ENCODE assay signal across 10 cellular contexts in the genomic region with DNA sequence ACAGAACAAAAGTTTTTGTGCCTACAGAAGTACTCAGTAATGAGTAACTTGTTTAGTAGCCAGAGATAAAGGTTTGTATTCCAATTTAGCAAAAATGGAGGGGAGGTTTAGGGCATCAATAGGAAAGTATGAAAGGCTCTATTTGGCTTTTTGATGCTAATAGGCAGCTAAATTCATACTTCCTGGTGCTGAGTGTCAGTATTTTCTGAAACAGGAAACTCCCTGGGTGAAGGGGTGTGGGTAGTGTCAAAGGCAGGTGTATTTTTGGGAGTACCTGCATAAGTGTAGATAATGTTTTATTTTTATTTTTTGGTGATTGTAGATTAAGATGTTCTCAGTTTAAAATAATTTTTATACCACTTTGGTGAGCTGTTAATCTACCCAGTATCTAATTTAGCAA. TPM values are rescaled to one million over a fixed set of nuclear protein-coding genes. Genes with fewer than 3 reads are reported as not detected.
DNase-seq lines count a peak whose midpoint lies in the region; ATAC-seq and TF ChIP-seq lines count a peak whose summit lies in the region.
"Had no signal": no experiment of that assay in that cellular context is flagged by ENCODE, and none has a peak within 500 bp of the region (broad histone marks: within the 10 kb centered on the region; RNA-seq: fewer than 3 reads in every experiment).

No MANE protein-coding gene starts in this region.

- peak; percentile 25 for DNase-seq in activated CD4-positive, alpha-beta T cell treated with anti-CD3 and anti-CD28 coated beads, Interleukin-2, amount 10 ng/mL, durations not matched to agents 7 days and 5 days
- no peak for DNase-seq in activated CD4-positive, alpha-beta T cell treated with anti-CD3 and anti-CD28 coated beads, Interleukin-2, amount 50 U/mL, for 1 hour
- DNase-seq in activated T-helper 1 cell treated with anti-CD3 and anti-CD28 coated beads, Interleukin-12 subunit alpha, Interleukin-12 subunit beta, Interleukin-2, Interleukin-4 antibody, amounts not matched to agents 30 ng/mL and 10 ng/mL and 1 ng/mL, durations not matched to agents 14 hours and 24 hours and 36 hours (ENCODE audit: low spot score), result no peak
- DNase-seq in transverse colon (no peak), ovary (no peak), Calu3 (no peak), neural progenitor cell (ENCODE audit: low spot score) (no peak)
- DNase-seq: activated gamma-delta T cell, right lobe of liver had no signal

- CTCF ChIA-PET in activated CD4-positive, alpha-beta T cell treated with anti-CD3 and anti-CD28 coated beads, Interleukin-2, amount 10 ng/mL, durations not matched to agents 7 days and 5 days (lab: Charles Lee), result interaction anchor here (0.6 to 2.3 kb wide), 2 partner anchors 14 to 251 kb away, joined by 5 to 9 read pairs; no protein-coding TSS in a partner anchor
- CTCF ChIA-PET in Calu3 (lab: Charles Lee), result interaction anchor here (1.7 kb wide), 1 partner anchor 9 kb away, joined by 4 read pairs; no protein-coding TSS in a partner anchor

- H2AFZ ChIP-seq in neural progenitor cell (replicated peaks), result no peak overlapping the region

- TF ChIP-seq POLR2A in transverse colon (IDR thresholded peaks at IDR 0.05) (no peak), ovary (IDR thresholded peaks at IDR 0.05) (no peak)

- H3K36me3 ChIP-seq in transverse colon, result no peaks in the 10 kb centered on the region
- H3K36me3 ChIP-seq in ovary, result no peaks in the 10 kb centered on the region
- H3K36me3 ChIP-seq in neural progenitor cell, result no peaks in the 10 kb centered on the region
- H3K36me3 ChIP-seq: right lobe of liver had no signal

- no peak overlapping the region for H3K4me3 ChIP-seq in transverse colon
- no peak overlapping the region for H3K4me3 ChIP-seq in ovary
- no peak overlapping the region for H3K4me3 ChIP-seq in neural progenitor cell
- H3K4me3 ChIP-seq: right lobe of liver had no signal

- peaks cover 3% of the 10 kb centered on the region for H3F3A ChIP-seq in neural progenitor cell (ENCODE audit: low read depth)

- no peaks in the 10 kb centered on the region for H3K79me2 ChIP-seq in neural progenitor cell (ENCODE audit: low read depth)

- BruUV-seq in Calu3 (replicated peaks; lab: Mats Ljungman, UMichigan), result no TSS peak

- peaks cover 16% of the 10 kb centered on the region for H3K9me3 Mint-ChIP-seq in activated CD4-positive, alpha-beta T cell treated with anti-CD3 and anti-CD28 coated beads, Interleukin-2, amount 10 ng/mL, durations not matched to agents 7 days and 5 days
- no peaks in the 10 kb centered on the region for H3K9me3 Mint-ChIP-seq in activated T-helper 1 cell treated with anti-CD3 and anti-CD28 coated beads, Interleukin-12 subunit alpha, Interleukin-12 subunit beta, Interleukin-2, Interleukin-4 antibody, amounts not matched to agents 30 ng/mL and 10 ng/mL and 1 ng/mL, durations not matched to agents 14 hours and 24 hours and 36 hours
- H3K9me3 Mint-ChIP-seq in Calu3 (ENCODE audit: low read depth, unreplicated experiment) (no peaks in the 10 kb centered on the region), neural progenitor cell (no peaks in the 10 kb centered on the region)

- intact Hi-C loops in activated T-helper 1 cell treated with anti-CD3 and anti-CD28 coated beads, Interleukin-12 subunit alpha, Interleukin-12 subunit beta, Interleukin-2, Interleukin-4 antibody, amounts not matched to agents 30 ng/mL and 10 ng/mL and 1 ng/mL, durations not matched to agents 14 hours and 24 hours and 36 hours (cut with micrococcal nuclease), result loop anchor here (1.0 to 10.0 kb wide), 6 partner anchors 17 to 645 kb away; partner anchors contain the start of genes ANGPTL5, BIRC3, CEP126 and TMEM123
- intact Hi-C loops in transverse colon (cut with DNase I; ENCODE audit: low total_unique reads) (no loop called here), ovary (cut with DNase I) (no loop called here), Calu3 (cut with micrococcal nuclease; ENCODE audit: unreplicated experiment) (no loop called here)

- POLR2A ChIA-PET in activated CD4-positive, alpha-beta T cell treated with anti-CD3 and anti-CD28 coated beads, Interleukin-2, amount 10 ng/mL, durations not matched to agents 7 days and 5 days (lab: Charles Lee), result no interaction called here

- no peaks in the 10 kb centered on the region for H4K20me1 ChIP-seq in neural progenitor cell (ENCODE audit: low read depth)

- H3K27me3 Mint-ChIP-seq in activated CD4-positive, alpha-beta T cell treated with anti-CD3 and anti-CD28 coated beads, Interleukin-2, amount 10 ng/mL, durations not matched to agents 7 days and 5 days, result peaks cover 3% of the 10 kb centered on the region
- peaks cover 6% of the 10 kb centered on the region for H3K27me3 Mint-ChIP-seq in activated T-helper 1 cell treated with anti-CD3 and anti-CD28 coated beads, Interleukin-12 subunit alpha, Interleukin-12 subunit beta, Interleukin-2, Interleukin-4 antibody, amounts not matched to agents 30 ng/mL and 10 ng/mL and 1 ng/mL, durations not matched to agents 14 hours and 24 hours and 36 hours (ENCODE audit: insufficient read depth)
- H3K27me3 Mint-ChIP-seq in Calu3 (ENCODE audit: unreplicated experiment) (no peaks in the 10 kb centered on the region), neural progenitor cell (ENCODE audit: insufficient read depth, low read depth) (no peaks in the 10 kb centered on the region)

- peaks cover 50% of the 10 kb centered on the region for H3K4me1 Mint-ChIP-seq in activated CD4-positive, alpha-beta T cell treated with anti-CD3 and anti-CD28 coated beads, Interleukin-2, amount 10 ng/mL, durations not matched to agents 7 days and 5 days
- H3K4me1 Mint-ChIP-seq in activated T-helper 1 cell treated with anti-CD3 and anti-CD28 coated beads, Interleukin-12 subunit alpha, Interleukin-12 subunit beta, Interleukin-2, Interleukin-4 antibody, amounts not matched to agents 30 ng/mL and 10 ng/mL and 1 ng/mL, durations not matched to agents 14 hours and 24 hours and 36 hours (ENCODE audit: low read depth), result peaks cover 50% of the 10 kb centered on the region
- peaks cover 43% of the 10 kb centered on the region for H3K4me1 Mint-ChIP-seq in Calu3 (ENCODE audit: low read depth, unreplicated experiment)
- no peaks in the 10 kb centered on the region for H3K4me1 Mint-ChIP-seq in neural progenitor cell

- no peak overlapping the region for H3K9ac ChIP-seq in neural progenitor cell

- H3K27ac ChIP-seq in transverse colon, result peak overlapping the region; percentile 47 to 80 (median 60)
- H3K27ac ChIP-seq in ovary, result no peak overlapping the region
- H3K27ac ChIP-seq in neural progenitor cell, result no peak overlapping the region
- H3K27ac ChIP-seq: right lobe of liver had no signal

- no peak overlapping the region for H3K4me2 ChIP-seq in neural progenitor cell

- H3K27me3 ChIP-seq in transverse colon, result no peaks in the 10 kb centered on the region
- no peaks in the 10 kb centered on the region for H3K27me3 ChIP-seq in ovary
- H3K27me3 ChIP-seq in neural progenitor cell, result no peaks in the 10 kb centered on the region
- H3K27me3 ChIP-seq: right lobe of liver had no signal

- ATAC-seq in HG03097 (IDR thresholded peaks at IDR 0.05; ENCODE audit: low FRiP score, unreplicated experiment), result peak; percentile 42
- ATAC-seq: right lobe of liver had no signal

- TF ChIP-seq CTCF in transverse colon (IDR thresholded peaks at IDR 0.05) (no peak), ovary (IDR thresholded peaks at IDR 0.05) (no peak), Calu3 (IDR thresholded peaks at IDR 0.05; ENCODE audit: unreplicated experiment) (no peak), neural progenitor cell (IDR thresholded peaks at IDR 0.05) (no peak)

- H3K9me3 ChIP-seq in transverse colon, result no peaks in the 10 kb centered on the region
- no peaks in the 10 kb centered on the region for H3K9me3 ChIP-seq in ovary
- no peaks in the 10 kb centered on the region for H3K9me3 ChIP-seq in neural progenitor cell (ENCODE audit: low read depth)
- H3K9me3 ChIP-seq: right lobe of liver had no signal

- H3K4me1 ChIP-seq in transverse colon (peaks cover 0 to 33% (median 9%) of the 10 kb centered on the region in 4 donors), ovary (ENCODE audit: insufficient read depth) (no peaks in the 10 kb centered on the region), neural progenitor cell (peaks cover 8% of the 10 kb centered on the region)
- H3K4me1 ChIP-seq: right lobe of liver had no signal

- TF ChIP-seq EP300 in transverse colon (IDR thresholded peaks at IDR 0.05; ENCODE audit: low read depth) (no peak), ovary (IDR thresholded peaks at IDR 0.05) (no peak)

- peaks cover 21% of the 10 kb centered on the region for H3K36me3 Mint-ChIP-seq in activated CD4-positive, alpha-beta T cell treated with anti-CD3 and anti-CD28 coated beads, Interleukin-2, amount 10 ng/mL, durations not matched to agents 7 days and 5 days (ENCODE audit: low read depth)
- peaks cover 3% of the 10 kb centered on the region for H3K36me3 Mint-ChIP-seq in activated T-helper 1 cell treated with anti-CD3 and anti-CD28 coated beads, Interleukin-12 subunit alpha, Interleukin-12 subunit beta, Interleukin-2, Interleukin-4 antibody, amounts not matched to agents 30 ng/mL and 10 ng/mL and 1 ng/mL, durations not matched to agents 14 hours and 24 hours and 36 hours (ENCODE audit: low read depth)
- H3K36me3 Mint-ChIP-seq in Calu3 (ENCODE audit: insufficient read depth, unreplicated experiment) (no peaks in the 10 kb centered on the region), neural progenitor cell (no peaks in the 10 kb centered on the region)

- peak overlapping the region; percentile 95 for H3K27ac Mint-ChIP-seq in activated CD4-positive, alpha-beta T cell treated with anti-CD3 and anti-CD28 coated beads, Interleukin-2, amount 10 ng/mL, durations not matched to agents 7 days and 5 days
- no peak overlapping the region for H3K27ac Mint-ChIP-seq in activated T-helper 1 cell treated with anti-CD3 and anti-CD28 coated beads, Interleukin-12 subunit alpha, Interleukin-12 subunit beta, Interleukin-2, Interleukin-4 antibody, amounts not matched to agents 30 ng/mL and 10 ng/mL and 1 ng/mL, durations not matched to agents 14 hours and 24 hours and 36 hours
- no peak overlapping the region for H3K27ac Mint-ChIP-seq in Calu3 (ENCODE audit: unreplicated experiment)
- no peak overlapping the region for H3K27ac Mint-ChIP-seq in neural progenitor cell

- peak overlapping the region; percentile 14 for H3K4me3 Mint-ChIP-seq in activated CD4-positive, alpha-beta T cell treated with anti-CD3 and anti-CD28 coated beads, Interleukin-2, amount 10 ng/mL, durations not matched to agents 7 days and 5 days
- peak overlapping the region; percentile 43 for H3K4me3 Mint-ChIP-seq in activated T-helper 1 cell treated with anti-CD3 and anti-CD28 coated beads, Interleukin-12 subunit alpha, Interleukin-12 subunit beta, Interleukin-2, Interleukin-4 antibody, amounts not matched to agents 30 ng/mL and 10 ng/mL and 1 ng/mL, durations not matched to agents 14 hours and 24 hours and 36 hours
- H3K4me3 Mint-ChIP-seq in Calu3 (ENCODE audit: low read depth, unreplicated experiment), result no peak overlapping the region
- no peak overlapping the region for H3K4me3 Mint-ChIP-seq in neural progenitor cell

- in situ Hi-C loops in transverse colon (cut with MboI; ENCODE audit: low pct_ligation_motif_present in 1 of 4, low pct_unique_long_range_greater_than_20kb in 1 of 4, low sequenced_read_pairs in 3 of 4), result no loop called here

RNA-seq across cellular contexts. Expression of gene MMP7, which starts 29.3 kb away (rescaled TPM):
- not detected for total RNA-seq in activated CD4-positive, alpha-beta T cell treated with anti-CD3 and anti-CD28 coated beads, Interleukin-2, amount 10 ng/mL, durations not matched to agents 7 days and 5 days
- total RNA-seq in activated T-helper 1 cell treated with anti-CD3 and anti-CD28 coated beads, Interleukin-12 subunit alpha, Interleukin-12 subunit beta, Interleukin-2, Interleukin-4 antibody, amounts not matched to agents 30 ng/mL and 10 ng/mL and 1 ng/mL, durations not matched to agents 14 hours and 24 hours and 36 hours, result not detected in 2 replicates
- total RNA-seq in transverse colon (not detected), ovary (10 to 100 TPM in 1 of 7 donors, 1 to 10 TPM in 4, under 1 TPM in 1, not detected in 1; 0.50 to 66.3 (median 4.5) TPM), Calu3 (2022) (95.5 and 171 TPM in 2 replicates), neural progenitor cell (ENCODE audit: low replicate concordance) (not detected in 2 replicates)
- polyA plus RNA-seq in ovary, result under 1 TPM; 0.33 to 0.48 TPM

Comparison
In these comparisons a context has a peak if more than half of its experiments do, and no peak if none do; other contexts are left out.
1. H3K4me3 Mint-ChIP-seq: peak in activated CD4-positive, alpha-beta T cell treated with anti-CD3 and anti-CD28 coated beads, Interleukin-2, amount 10 ng/mL, durations not matched to agents 7 days and 5 days (single experiment) and activated T-helper 1 cell treated with anti-CD3 and anti-CD28 coated beads, Interleukin-12 subunit alpha, Interleukin-12 subunit beta, Interleukin-2, Interleukin-4 antibody, amounts not matched to agents 30 ng/mL and 10 ng/mL and 1 ng/mL, durations not matched to agents 14 hours and 24 hours and 36 hours (single experiment); none in Calu3 (single experiment) and neural progenitor cell (single experiment).
2. H3K27ac ChIP-seq: peak in transverse colon (4 of 4); none in ovary (0 of 2) and neural progenitor cell (single experiment).